Comparison of ENCODE assay signal across 14 cellular contexts in genomic region chr17:60327122-60327869, GRCh38.
DNase-seq lines count a peak whose midpoint lies in the region; ATAC-seq and TF ChIP-seq lines count a peak whose summit lies in the region.
"Had no signal": no experiment of that assay in that cellular context is flagged by ENCODE, and none has a peak within 500 bp of the region (broad histone marks: within the 10 kb centered on the region; RNA-seq: fewer than 3 reads in every experiment).

No MANE protein-coding gene starts in this region.

- intact Hi-C loops in Right ventricle myocardium inferior (cut with DNase I): no loop called here

- H3K27ac ChIP-seq in cardiac muscle cell: peak overlapping the region; percentile 6
- H3K27ac ChIP-seq: esophagus squamous epithelium, neutrophil had no signal

- H3K4me3 ChIP-seq in cardiac muscle cell: no peak overlapping the region
- H3K4me3 ChIP-seq: esophagus squamous epithelium had no signal

- ATAC-seq in Right ventricle myocardium inferior: no peak
- no peak for ATAC-seq in activated CD8-positive, alpha-beta memory T cell treated with anti-CD3 and anti-CD28 coated beads, Interleukin-2, amount 10 ng/mL, durations not matched to agents 7 days and 5 days
- ATAC-seq: activated T-cell treated with anti-CD3 and anti-CD28 coated beads, Interleukin-2, amount 50 U/mL, for 4 hours; Panc1 had no signal

- H3K36me3 ChIP-seq in cardiac muscle cell: no peaks in the 10 kb centered on the region

- H3K27ac Mint-ChIP-seq in activated CD8-positive, alpha-beta memory T cell treated with anti-CD3 and anti-CD28 coated beads, Interleukin-2, amount 10 ng/mL, durations not matched to agents 7 days and 5 days: no peak overlapping the region

- no peak overlapping the region for H3K4me3 Mint-ChIP-seq in activated CD8-positive, alpha-beta memory T cell treated with anti-CD3 and anti-CD28 coated beads, Interleukin-2, amount 10 ng/mL, durations not matched to agents 7 days and 5 days
- H3K4me3 Mint-ChIP-seq: activated T-cell treated with anti-CD3 and anti-CD28 coated beads, Interleukin-2, amount 50 U/mL, for 4 hours had no signal

- no peaks in the 10 kb centered on the region for H3K9me3 ChIP-seq in cardiac muscle cell (ENCODE audit: low read depth)
- H3K9me3 ChIP-seq: esophagus squamous epithelium, neutrophil had no signal

- H3K27me3 Mint-ChIP-seq in activated CD8-positive, alpha-beta memory T cell treated with anti-CD3 and anti-CD28 coated beads, Interleukin-2, amount 10 ng/mL, durations not matched to agents 7 days and 5 days: no peaks in the 10 kb centered on the region

- in situ Hi-C loops in GM13977 (cut with MboI; ENCODE audit: low pct_unique_long_range_greater_than_20kb, low sequenced_read_pairs, unreplicated experiment): no loop called here

- no peaks in the 10 kb centered on the region for H3K4me1 Mint-ChIP-seq in activated CD8-positive, alpha-beta memory T cell treated with anti-CD3 and anti-CD28 coated beads, Interleukin-2, amount 10 ng/mL, durations not matched to agents 7 days and 5 days

- no peaks in the 10 kb centered on the region for H3K4me1 ChIP-seq in cardiac muscle cell (ENCODE audit: low read depth)
- H3K4me1 ChIP-seq: esophagus squamous epithelium had no signal

- no peaks in the 10 kb centered on the region for H3K9me3 Mint-ChIP-seq in activated CD8-positive, alpha-beta memory T cell treated with anti-CD3 and anti-CD28 coated beads, Interleukin-2, amount 10 ng/mL, durations not matched to agents 7 days and 5 days (ENCODE audit: low read depth)
- H3K9me3 Mint-ChIP-seq: activated T-cell treated with anti-CD3 and anti-CD28 coated beads, Interleukin-2, amount 50 U/mL, for 4 hours had no signal

- H3K36me3 Mint-ChIP-seq in activated CD8-positive, alpha-beta memory T cell treated with anti-CD3 and anti-CD28 coated beads, Interleukin-2, amount 10 ng/mL, durations not matched to agents 7 days and 5 days: peaks cover 10% of the 10 kb centered on the region

- no peak for DNase-seq in cardiac muscle cell (ENCODE audit: low read depth in 1 of 2, low spot score in 1 of 2)
- no peak for DNase-seq in Right ventricle myocardium inferior (ENCODE audit: missing footprints)
- peak in 50 of 58 donors; percentile 1 to 90 (median 50) for DNase-seq in anterior cingulate cortex (lab: John Stamatoyannopoulos, UW)
- peak; percentile 70 for DNase-seq in islet precursor cell
- no peak for DNase-seq in GM13977 (ENCODE audit: low spot score)
- DNase-seq in NCI-H1930 (lab: John Stamatoyannopoulos, UW): no peak
- DNase-seq in activated CD8-positive, alpha-beta memory T cell treated with anti-CD3 and anti-CD28 coated beads, Interleukin-2, amount 10 ng/mL, durations not matched to agents 7 days and 5 days: no peak
- no peak for DNase-seq in SKM-1 (lab: John Stamatoyannopoulos, UW; ENCODE audit: unreplicated experiment)
- DNase-seq: activated T-cell treated with anti-CD3 and anti-CD28 coated beads, Interleukin-2, amount 50 U/mL, for 4 hours; Calu3; esophagus squamous epithelium; mammary epithelial cell had no signal

- no peaks in the 10 kb centered on the region for H3K27me3 ChIP-seq in cardiac muscle cell
- H3K27me3 ChIP-seq: esophagus squamous epithelium, neutrophil had no signal

- TF ChIP-seq CTCF in cardiac muscle cell (IDR thresholded peaks at IDR 0.05; ENCODE audit: low read depth, low read length): no peak
- TF ChIP-seq CTCF in GM13977 (IDR thresholded peaks at IDR 0.05; ENCODE audit: extremely low read depth, insufficient read depth, missing control alignments): no peak

- CTCF ChIA-PET in activated CD8-positive, alpha-beta memory T cell treated with anti-CD3 and anti-CD28 coated beads, Interleukin-2, amount 10 ng/mL, durations not matched to agents 7 days and 5 days (lab: Charles Lee): no interaction called here

Comparison
In these comparisons a context has a peak if more than half of its experiments do, and no peak if none do; other contexts are left out.
1. DNase-seq: peak in anterior cingulate cortex (50 of 58) and islet precursor cell (single experiment); none in cardiac muscle cell (0 of 2), Right ventricle myocardium inferior (single experiment), GM13977 (single experiment), NCI-H1930 (0 of 2), activated CD8-positive, alpha-beta memory T cell treated with anti-CD3 and anti-CD28 coated beads, Interleukin-2, amount 10 ng/mL, durations not matched to agents 7 days and 5 days (single experiment) and SKM-1 (single experiment).